17 cellular contexts compared by ENCODE assay signal in genomic region chr11:35523351-35523768, GRCh38. TPM values are rescaled to one million over a fixed set of nuclear protein-coding genes. Genes with fewer than 3 reads are reported as not detected.
DNase-seq lines count a peak whose midpoint lies in the region; ATAC-seq and TF ChIP-seq lines count a peak whose summit lies in the region.
"Had no signal": no experiment of that assay in that cellular context is flagged by ENCODE, and none has a peak within 500 bp of the region (broad histone marks: within the 10 kb centered on the region; RNA-seq: fewer than 3 reads in every experiment).

No MANE protein-coding gene starts in this region.

- no peak overlapping the region for H2AFZ ChIP-seq in mesenchymal stem cell (ENCODE audit: low read depth, low read length)
- H2AFZ ChIP-seq: PC-9 had no signal

- no peaks in the 10 kb centered on the region for H3K79me1 ChIP-seq in mesenchymal stem cell (replicated peaks; ENCODE audit: low read length, poor library complexity, severe bottlenecking)

- peak overlapping the region; percentile 27 for H3K4me3 Mint-ChIP-seq in type B pancreatic cell
- H3K4me3 Mint-ChIP-seq: activated CD8-positive, alpha-beta T cell treated with anti-CD3 and anti-CD28 coated beads for 36 hours; central memory CD8-positive, alpha-beta T cell had no signal

- peak overlapping the region; percentile 15 for H2BK120ac ChIP-seq in mesenchymal stem cell (ENCODE audit: low read depth, low read length)

- WGBS in mesenchymal stem cell = 17% methylated on average over 7 of the region's 7 CpGs

- H3K9me3 Mint-ChIP-seq in type B pancreatic cell = no peaks in the 10 kb centered on the region
- H3K9me3 Mint-ChIP-seq: activated CD8-positive, alpha-beta T cell treated with anti-CD3 and anti-CD28 coated beads for 36 hours; central memory CD8-positive, alpha-beta T cell had no signal

- no peak overlapping the region for H3K4ac ChIP-seq in mesenchymal stem cell (ENCODE audit: low read depth in 1 of 2, low read length in 2 of 2)

- no peak for ATAC-seq in GM18907 (IDR thresholded peaks at IDR 0.05; ENCODE audit: unreplicated experiment)
- no peak for ATAC-seq in HG03565 (IDR thresholded peaks at IDR 0.05; ENCODE audit: unreplicated experiment)
- ATAC-seq: activated CD8-positive, alpha-beta T cell treated with anti-CD3 and anti-CD28 coated beads for 36 hours; psoas muscle; stimulated activated naive CD8-positive, alpha-beta T cell treated with anti-CD3 and anti-CD28 coated beads, Interleukin-15, Interleukin-2, amounts not matched to agents 100 U/mL and 50 U/mL, for 24 hours had no signal

- peaks cover 60% of the 10 kb centered on the region for H3K27me3 Mint-ChIP-seq in type B pancreatic cell

- in situ Hi-C loops in astrocyte of the spinal cord (cut with HindIII; ENCODE audit: low sequenced_read_pairs) = no loop called here

- peaks cover 0 to 72% of the 10 kb centered on the region in 2 experiments for H3K27me3 ChIP-seq in mesenchymal stem cell (ENCODE audit: control insufficient read depth in 1 of 2, insufficient read depth in 1 of 2, low read length in 2 of 2)

- H2BK15ac ChIP-seq in mesenchymal stem cell (ENCODE audit: low read depth, poor library complexity, severe bottlenecking) = no peak overlapping the region

- DNase-seq in GM04504 (ENCODE audit: low read depth) (peak; percentile 64), astrocyte of the spinal cord (ENCODE audit: low read depth, low spot score) (peak; percentile 6), mesenchymal stem cell (peak; percentile 70), type B pancreatic cell (ENCODE audit: extremely low spot score, unreplicated experiment) (no peak), GF-D8 (lab: John Stamatoyannopoulos, UW) (no peak)
- DNase-seq: activated CD8-positive, alpha-beta T cell treated with anti-CD3 and anti-CD28 coated beads for 36 hours; activated gamma-delta T cell treated with Interleukin-2 at 50 U/mL for 16 hours; COR-L47; erythroblast; NCI-H1092; PC-9; psoas muscle; stimulated activated CD4-positive, alpha-beta T cell treated with anti-CD3 and anti-CD28 coated beads, Interleukin-4, amount 100 ng/mL, for 4 hours; stimulated activated naive CD8-positive, alpha-beta T cell treated with anti-CD3 and anti-CD28 coated beads, Interleukin-15, Interleukin-2, amounts not matched to agents 100 U/mL and 50 U/mL, for 24 hours had no signal

- H3K23ac ChIP-seq in mesenchymal stem cell (ENCODE audit: low read length in 2 of 2) = no peak overlapping the region

- TF ChIP-seq CTCF in astrocyte of the spinal cord (IDR thresholded peaks at IDR 0.05; ENCODE audit: low read depth, low read length) (no peak), type B pancreatic cell (conservative IDR thresholded peaks at IDR 0.05) (no peak)

- H3K36me3 ChIP-seq in mesenchymal stem cell (ENCODE audit: control insufficient read depth in 1 of 2, insufficient read depth in 2 of 2, low read depth in 1 of 2, low read length in 2 of 2) = peaks cover 0 to 32% of the 10 kb centered on the region in 2 experiments

- H3K4me1 ChIP-seq in mesenchymal stem cell (ENCODE audit: control insufficient read depth, insufficient read depth, low read depth, low read length) = peaks cover 9% of the 10 kb centered on the region
- H3K4me1 ChIP-seq: psoas muscle had no signal

- H3K4me2 ChIP-seq in mesenchymal stem cell (ENCODE audit: low read length, poor library complexity, severe bottlenecking) = no peak overlapping the region
- H3K4me2 ChIP-seq: PC-9 had no signal

- H2BK5ac ChIP-seq in mesenchymal stem cell (ENCODE audit: low read depth, low read length, poor library complexity, severe bottlenecking) = no peak overlapping the region

- H3K4me3 ChIP-seq in astrocyte of the spinal cord (ENCODE audit: low read depth, low read length) = peak overlapping the region; percentile 70
- H3K4me3 ChIP-seq in mesenchymal stem cell (ENCODE audit: insufficient read depth in 1 of 2, low read depth in 1 of 2, low read length in 2 of 2) = peak overlapping the region in 1 of 2 experiments; percentile 94
- H3K4me3 ChIP-seq: PC-9, psoas muscle had no signal

- peaks cover 25% of the 10 kb centered on the region for H3K4me1 Mint-ChIP-seq in type B pancreatic cell (ENCODE audit: unreplicated experiment)

- no peak overlapping the region for H2AK5ac ChIP-seq in mesenchymal stem cell (ENCODE audit: low read length, severe bottlenecking)

- H4K91ac ChIP-seq in mesenchymal stem cell (ENCODE audit: low read length) = no peak overlapping the region

- no peak overlapping the region for H3K27ac Mint-ChIP-seq in type B pancreatic cell
- H3K27ac Mint-ChIP-seq: activated CD8-positive, alpha-beta T cell treated with anti-CD3 and anti-CD28 coated beads for 36 hours had no signal

- peak overlapping the region; percentile 96 for H3K9ac ChIP-seq in mesenchymal stem cell (ENCODE audit: low read length)

- H3K18ac ChIP-seq in mesenchymal stem cell (ENCODE audit: low read depth in 1 of 2, low read length in 2 of 2) = no peak overlapping the region

- H3K27ac ChIP-seq in mesenchymal stem cell (ENCODE audit: low read length, poor library complexity, severe bottlenecking) = no peak overlapping the region
- H3K27ac ChIP-seq: PC-9, psoas muscle had no signal

- no peaks in the 10 kb centered on the region for H3K36me3 Mint-ChIP-seq in type B pancreatic cell

- no peak overlapping the region for H4K8ac ChIP-seq in mesenchymal stem cell (ENCODE audit: low read length)

- H3K9me3 ChIP-seq in mesenchymal stem cell (ENCODE audit: control insufficient read depth, low read length) = no peaks in the 10 kb centered on the region
- H3K9me3 ChIP-seq: psoas muscle had no signal

- H2BK12ac ChIP-seq in mesenchymal stem cell (ENCODE audit: low read length in 2 of 2) = peak overlapping the region in 1 of 2 experiments; percentile 18

- H3K14ac ChIP-seq in mesenchymal stem cell (ENCODE audit: low read length in 2 of 2) = no peak overlapping the region

RNA-seq across cellular contexts. Expression of gene PAMR1, which starts 2.1 kb away (rescaled TPM):
- polyA plus RNA-seq in mesenchymal stem cell (2013, experiment 1 of 2) = 79.7 TPM
- polyA plus RNA-seq in mesenchymal stem cell (2013, experiment 2 of 2) = 80.3 TPM
- 2.5 and 14.2 TPM in 2 replicates for total RNA-seq in type B pancreatic cell (ENCODE audit: low replicate concordance)
- total RNA-seq: activated CD8-positive, alpha-beta T cell treated with anti-CD3 and anti-CD28 coated beads for 36 hours had no signal

Comparison
In these comparisons a context has a peak if more than half of its experiments do, and no peak if none do; other contexts are left out.
1. DNase-seq: peak in GM04504 (single experiment), astrocyte of the spinal cord (single experiment) and mesenchymal stem cell (single experiment); none in type B pancreatic cell (single experiment) and GF-D8 (single experiment).